13 cellular contexts compared by ENCODE assay signal in the genomic region with DNA sequence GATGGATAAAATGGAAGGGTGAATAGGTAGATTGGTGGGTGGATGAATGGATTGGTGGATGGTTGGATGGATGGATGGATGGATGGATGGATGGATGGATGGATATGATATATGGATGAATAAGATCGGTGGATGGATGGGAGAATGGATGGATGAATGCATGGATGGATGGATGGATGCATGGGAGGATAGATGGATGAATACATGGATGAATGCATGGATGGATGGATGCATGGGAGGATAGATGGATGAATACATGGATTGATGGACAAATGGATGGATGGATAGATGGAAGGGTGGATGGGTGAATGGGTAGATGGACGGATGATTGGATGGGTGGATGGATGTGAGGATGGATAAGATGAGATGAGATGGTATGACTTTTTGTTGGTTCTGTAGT.
"Had no signal": no experiment of that assay in that cellular context is flagged by ENCODE, and none has a peak within 500 bp of the region (broad histone marks: within the 10 kb centered on the region; RNA-seq: fewer than 3 reads in every experiment).

No MANE protein-coding gene starts in this region.

- H3K27me3 ChIP-seq: esophagus muscularis mucosa, sigmoid colon, upper lobe of left lung had no signal

- H3K36me3 Mint-ChIP-seq: naive B cell had no signal

- H3K4me3 ChIP-seq: esophagus muscularis mucosa, lower lobe of right lung, sigmoid colon, upper lobe of left lung had no signal

- H3K36me3 ChIP-seq: esophagus muscularis mucosa, lower lobe of right lung, sigmoid colon, upper lobe of left lung had no signal

- FAIRE-seq: colon, TTC549 had no signal

- H3K27me3 Mint-ChIP-seq: naive B cell, progenitor cell of endocrine pancreas had no signal

- H3K27ac Mint-ChIP-seq: progenitor cell of endocrine pancreas had no signal

- H3K9me3 ChIP-seq: esophagus muscularis mucosa, lower lobe of right lung, sigmoid colon, upper lobe of left lung had no signal

- DNase-seq: activated CD4-positive, CD25-positive, alpha-beta regulatory T cell; activated CD8-positive, alpha-beta memory T cell treated with anti-CD3 and anti-CD28 coated beads for 24 hours; immature natural killer cell; midbrain; naive B cell; nucleus accumbens; upper lobe of left lung had no signal
